27 cellular contexts compared by ENCODE assay signal in the genomic region with DNA sequence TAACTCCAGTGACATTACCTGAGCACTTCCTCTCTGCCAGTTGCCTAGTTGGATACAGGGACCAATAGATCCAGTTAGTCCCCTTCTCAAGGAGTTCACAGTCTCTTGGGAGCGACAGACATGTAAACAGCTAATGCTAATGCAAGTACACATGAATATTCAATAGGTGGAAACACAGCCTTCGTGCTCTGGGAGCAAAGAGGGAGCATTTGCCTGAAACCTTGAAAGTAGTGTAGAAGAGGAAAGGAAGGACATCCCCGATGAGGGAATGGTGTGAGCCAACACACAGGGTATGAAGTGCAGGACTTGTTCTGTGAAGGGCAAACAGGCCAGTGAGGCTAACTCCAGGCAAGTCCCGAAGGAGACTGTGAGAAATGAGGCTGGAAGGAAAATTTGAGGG. TPM values are rescaled to one million over a fixed set of nuclear protein-coding genes. Genes with fewer than 3 reads are reported as not detected.
DNase-seq lines count a peak whose midpoint lies in the region; ATAC-seq, FAIRE-seq and TF ChIP-seq lines count a peak whose summit lies in the region.
"Had no signal": no experiment of that assay in that cellular context is flagged by ENCODE, and none has a peak within 500 bp of the region (broad histone marks: within the 10 kb centered on the region; RNA-seq: fewer than 3 reads in every experiment).

No MANE protein-coding gene starts in this region.

- H2AK5ac ChIP-seq in mesenchymal stem cell (ENCODE audit: low read length, severe bottlenecking), result no peak overlapping the region

- dilution Hi-C loops in mammary epithelial cell (cut with HindIII; ENCODE audit: low sequenced_read_pairs), result no loop called here

- H3K36me3 Mint-ChIP-seq in MCF 10A (ENCODE audit: insufficient read depth, unreplicated experiment), result no peaks in the 10 kb centered on the region
- H3K36me3 Mint-ChIP-seq in astrocyte (ENCODE audit: low read depth, unreplicated experiment), result no peaks in the 10 kb centered on the region
- H3K36me3 Mint-ChIP-seq in stimulated activated naive B cell treated with anti-CD40 and anti-IgM and Interleukin-4, amounts not matched to agents 10 μg/mL and 1 μg/mL and 100 μg/mL, for 72 hours, result peaks cover 1 to 4% of the 10 kb centered on the region in 2 donors

- H3K27me3 ChIP-seq in mammary epithelial cell (ENCODE audit: insufficient read depth, low read length) (no peaks in the 10 kb centered on the region), astrocyte (ENCODE audit: insufficient read depth, low read length) (peaks cover 5% of the 10 kb centered on the region), mesenchymal stem cell (ENCODE audit: control insufficient read depth in 1 of 2, insufficient read depth in 1 of 2, low read length in 2 of 2) (peaks cover 0 to 19% of the 10 kb centered on the region in 2 experiments)
- H3K27me3 ChIP-seq: BLaER1 treated with 17β-estradiol and CSF1 and Interleukin-3, amounts not matched to agents 10 nM and 100 nM; ovary; testis had no signal

- H3K9ac ChIP-seq in mammary epithelial cell (ENCODE audit: insufficient read depth, low read length), result no peak overlapping the region
- H3K9ac ChIP-seq in astrocyte (ENCODE audit: low read length), result no peak overlapping the region
- peak overlapping the region; percentile 10 for H3K9ac ChIP-seq in mesenchymal stem cell (ENCODE audit: low read length)
- H3K9ac ChIP-seq: KMS-11 had no signal

- H3K4me3 ChIP-seq in mammary epithelial cell (replicated peaks in 1 of 3; ENCODE audit: insufficient read depth in 1 of 3, low read depth in 2 of 3, low read length in 3 of 3), result no peak overlapping the region
- H3K4me3 ChIP-seq in astrocyte (ENCODE audit: insufficient read depth, low read depth, low read length), result no peak overlapping the region
- H3K4me3 ChIP-seq in mesenchymal stem cell (ENCODE audit: insufficient read depth in 1 of 2, low read depth in 1 of 2, low read length in 2 of 2), result peak overlapping the region in 1 of 2 experiments; percentile 20
- H3K4me3 ChIP-seq: BLaER1 treated with 17β-estradiol and CSF1 and Interleukin-3, amounts not matched to agents 10 nM and 100 nM; ovary; testis had no signal

- peak overlapping the region; percentile 45 for H4K91ac ChIP-seq in mesenchymal stem cell (ENCODE audit: low read length)

- H3K4me1 ChIP-seq in mammary epithelial cell (ENCODE audit: insufficient read depth, low read length), result peaks cover 7% of the 10 kb centered on the region
- peaks cover 4% of the 10 kb centered on the region for H3K4me1 ChIP-seq in astrocyte (ENCODE audit: insufficient read depth, low read length)
- H3K4me1 ChIP-seq in mesenchymal stem cell (ENCODE audit: control insufficient read depth, insufficient read depth, low read depth, low read length), result no peaks in the 10 kb centered on the region

- peaks cover 10% of the 10 kb centered on the region for H3K79me2 ChIP-seq in mammary epithelial cell (ENCODE audit: insufficient read depth, low read length)
- H3K79me2 ChIP-seq in astrocyte (ENCODE audit: insufficient read depth, low read length), result peaks cover 11% of the 10 kb centered on the region

- TF ChIP-seq CTCF in mammary epithelial cell (conservative IDR thresholded peaks at IDR 0.05 in 1 of 2, IDR thresholded peaks at IDR 0.05 in 1 of 2; ENCODE audit: extremely low read depth in 1 of 2, insufficient read depth in 1 of 2, low read depth in 1 of 2, low read length in 2 of 2) (no peak), MCF 10A (IDR thresholded peaks at IDR 0.05; ENCODE audit: unreplicated experiment) (no peak), astrocyte (IDR thresholded peaks at IDR 0.05; ENCODE audit: insufficient read depth, low read depth, low read length) (no peak)

- no peaks in the 10 kb centered on the region for H3K27me3 Mint-ChIP-seq in MCF 10A (ENCODE audit: insufficient read depth, unreplicated experiment)
- H3K27me3 Mint-ChIP-seq in astrocyte (ENCODE audit: low read depth, unreplicated experiment), result peaks cover 9% of the 10 kb centered on the region
- peaks cover 0 to 4% of the 10 kb centered on the region in 2 donors for H3K27me3 Mint-ChIP-seq in stimulated activated naive B cell treated with anti-CD40 and anti-IgM and Interleukin-4, amounts not matched to agents 10 μg/mL and 1 μg/mL and 100 μg/mL, for 72 hours

- H3K4me1 Mint-ChIP-seq in MCF 10A (ENCODE audit: insufficient read depth, unreplicated experiment) (no peaks in the 10 kb centered on the region), astrocyte (ENCODE audit: low read depth, unreplicated experiment) (peaks cover 1% of the 10 kb centered on the region)
- peaks cover 6 to 7% of the 10 kb centered on the region in 2 donors for H3K4me1 Mint-ChIP-seq in stimulated activated naive B cell treated with anti-CD40 and anti-IgM and Interleukin-4, amounts not matched to agents 10 μg/mL and 1 μg/mL and 100 μg/mL, for 72 hours

- no peaks in the 10 kb centered on the region for H3K79me1 ChIP-seq in mesenchymal stem cell (replicated peaks; ENCODE audit: low read length, poor library complexity, severe bottlenecking)

- H4K8ac ChIP-seq in mesenchymal stem cell (ENCODE audit: low read length), result peak overlapping the region; percentile 45

- H4K20me1 ChIP-seq in mammary epithelial cell (ENCODE audit: insufficient read depth, low read length) (no peaks in the 10 kb centered on the region), astrocyte (ENCODE audit: insufficient read depth, low read length) (no peaks in the 10 kb centered on the region)
- H4K20me1 ChIP-seq: BLaER1 treated with 17β-estradiol and CSF1 and Interleukin-3, amounts not matched to agents 10 nM and 100 nM had no signal

- WGBS in mammary epithelial cell (ENCODE audit: low coverage, missing lambda C conversion rate), result 15% methylated on average over 4 of the region's 4 CpGs
- WGBS in mesenchymal stem cell, result 21% methylated on average over 4 of the region's 4 CpGs

- H3K27ac Mint-ChIP-seq in MCF 10A (ENCODE audit: low read depth, unreplicated experiment) (no peak overlapping the region), astrocyte (ENCODE audit: unreplicated experiment) (no peak overlapping the region)
- peak overlapping the region; percentile 14 for H3K27ac Mint-ChIP-seq in stimulated activated naive B cell treated with anti-CD40 and anti-IgM and Interleukin-4, amounts not matched to agents 10 μg/mL and 1 μg/mL and 100 μg/mL, for 72 hours
- H3K27ac Mint-ChIP-seq: activated CD8-positive, alpha-beta T cell treated with anti-CD3 and anti-CD28 coated beads, Interleukin-2, amount 10 ng/mL, durations not matched to agents 7 days and 5 days; activated naive CD4-positive, alpha-beta T cell treated with anti-CD3 and anti-CD28 coated beads, Interleukin-2, amount 10 ng/mL, durations not matched to agents 7 days and 5 days; stimulated activated effector memory CD8-positive, alpha-beta T cell treated with anti-CD3 and anti-CD28 coated beads, Interleukin-12 subunit alpha, Interleukin-12 subunit beta, amount 100 ng/mL, for 72 hours had no signal

- peak; percentile 34 for FAIRE-seq in astrocyte (lab: Jason Lieb, UNC)

- H3K23ac ChIP-seq in mesenchymal stem cell (ENCODE audit: low read length in 2 of 2), result no peak overlapping the region

- peak overlapping the region in 1 of 2 experiments; percentile 80 for H3K4ac ChIP-seq in mesenchymal stem cell (ENCODE audit: low read depth in 1 of 2, low read length in 2 of 2)

- H2BK15ac ChIP-seq in mesenchymal stem cell (ENCODE audit: low read depth, poor library complexity, severe bottlenecking), result peak overlapping the region; percentile 54

- in situ Hi-C loops in mammary epithelial cell (cut with MboI; ENCODE audit: low sequenced_read_pairs in 2 of 2), result no loop called here

- intact Hi-C loops in mammary epithelial cell (cut with micrococcal nuclease) (no loop called here), MCF 10A (cut with micrococcal nuclease) (no loop called here)

- no peak overlapping the region for H3K14ac ChIP-seq in mesenchymal stem cell (ENCODE audit: low read length in 2 of 2)

- DNase-seq in mammary epithelial cell (no peak), MCF 10A (ENCODE audit: unreplicated experiment) (no peak), astrocyte (ENCODE audit: low read depth) (no peak), mesenchymal stem cell (no peak), NCI-H526 treated with DMSO at 0.1 percent for 48 hours (lab: John Stamatoyannopoulos, UW) (no peak), middle frontal gyrus (ENCODE audit: extremely low spot score, low spot score) (no peak), NCI-H2196 treated with DMSO at 0.1 percent for 48 hours (lab: John Stamatoyannopoulos, UW; ENCODE audit: unreplicated experiment) (no peak)
- no peak for DNase-seq in stimulated activated naive B cell treated with anti-CD40 and anti-IgM and Interleukin-4, amounts not matched to agents 10 μg/mL and 1 μg/mL and 100 μg/mL, for 72 hours
- DNase-seq: ACHN; activated CD8-positive, alpha-beta T cell treated with anti-CD3 and anti-CD28 coated beads, Interleukin-2, amount 10 ng/mL, durations not matched to agents 7 days and 5 days; activated naive CD4-positive, alpha-beta T cell treated with anti-CD3 and anti-CD28 coated beads, Interleukin-2, amount 10 ng/mL, durations not matched to agents 7 days and 5 days; activated T-cell treated with anti-CD3 and anti-CD28 coated beads, Interleukin-2, amount 50 U/mL, for 1 hour; MV-4-11; NCI-H187; NCI-H345; NK-92 treated with Interleukin-12 subunit alpha and Interleukin-12 subunit beta, amount 100 ng/mL, for 24 hours; ovary; T-helper 9 cell; testis had no signal

- BruUV-seq in mammary epithelial cell (replicated peaks; lab: Mats Ljungman, UMichigan) (no TSS peak), MCF 10A (replicated peaks; lab: Mats Ljungman, UMichigan) (no TSS peak)

- POLR2A ChIA-PET in MCF 10A (lab: Yijun Ruan, JAX), result interaction anchor here (0.9 kb wide), 1 partner anchor 19 kb away, joined by 3 read pairs; no protein-coding TSS in a partner anchor

- no peak for ATAC-seq in stimulated activated naive B cell treated with anti-CD40 and anti-IgM and Interleukin-4, amounts not matched to agents 10 μg/mL and 1 μg/mL and 100 μg/mL, for 72 hours (replicated peaks)
- ATAC-seq: activated CD8-positive, alpha-beta T cell treated with anti-CD3 and anti-CD28 coated beads, Interleukin-2, amount 10 ng/mL, durations not matched to agents 7 days and 5 days; left lobe of liver; sciatic nerve; stimulated activated effector memory CD8-positive, alpha-beta T cell treated with anti-CD3 and anti-CD28 coated beads, Interleukin-12 subunit alpha, Interleukin-12 subunit beta, amount 100 ng/mL, for 72 hours had no signal

- H3K18ac ChIP-seq in mesenchymal stem cell (ENCODE audit: low read depth in 1 of 2, low read length in 2 of 2), result no peak overlapping the region

- H3K9me3 Mint-ChIP-seq in MCF 10A (ENCODE audit: unreplicated experiment) (no peaks in the 10 kb centered on the region), astrocyte (ENCODE audit: unreplicated experiment) (no peaks in the 10 kb centered on the region)
- H3K9me3 Mint-ChIP-seq in stimulated activated naive B cell treated with anti-CD40 and anti-IgM and Interleukin-4, amounts not matched to agents 10 μg/mL and 1 μg/mL and 100 μg/mL, for 72 hours, result no peaks in the 10 kb centered on the region
- H3K9me3 Mint-ChIP-seq: activated naive CD4-positive, alpha-beta T cell treated with anti-CD3 and anti-CD28 coated beads, Interleukin-2, amount 10 ng/mL, durations not matched to agents 7 days and 5 days; stimulated activated effector memory CD8-positive, alpha-beta T cell treated with anti-CD3 and anti-CD28 coated beads, Interleukin-12 subunit alpha, Interleukin-12 subunit beta, amount 100 ng/mL, for 72 hours had no signal

- H3K27ac ChIP-seq in mammary epithelial cell (ENCODE audit: insufficient read depth, low read depth, low read length), result no peak overlapping the region
- H3K27ac ChIP-seq in astrocyte (ENCODE audit: low read depth, low read length), result no peak overlapping the region
- no peak overlapping the region for H3K27ac ChIP-seq in mesenchymal stem cell (ENCODE audit: low read length, poor library complexity, severe bottlenecking)
- H3K27ac ChIP-seq: BLaER1 treated with 17β-estradiol and CSF1 and Interleukin-3, amounts not matched to agents 10 nM and 100 nM; HL-60; KMS-11; ovary; RWPE1; testis had no signal

- no peaks in the 10 kb centered on the region for H3K9me3 ChIP-seq in mammary epithelial cell (replicated peaks; ENCODE audit: insufficient read depth, low read length)
- no peaks in the 10 kb centered on the region for H3K9me3 ChIP-seq in astrocyte (ENCODE audit: insufficient read depth, low read depth, low read length)
- no peaks in the 10 kb centered on the region for H3K9me3 ChIP-seq in mesenchymal stem cell (ENCODE audit: control insufficient read depth, low read length)
- H3K9me3 ChIP-seq: BLaER1 treated with 17β-estradiol and CSF1 and Interleukin-3, amounts not matched to agents 10 nM and 100 nM; ovary; testis had no signal

- peak overlapping the region; percentile 1 to 81 for H2BK12ac ChIP-seq in mesenchymal stem cell (ENCODE audit: low read length in 2 of 2)

- no peaks in the 10 kb centered on the region for H3K36me3 ChIP-seq in mammary epithelial cell (ENCODE audit: insufficient read depth, low read length)
- H3K36me3 ChIP-seq in astrocyte (ENCODE audit: insufficient read depth, low read length), result no peaks in the 10 kb centered on the region
- H3K36me3 ChIP-seq in mesenchymal stem cell (ENCODE audit: control insufficient read depth in 1 of 2, insufficient read depth in 2 of 2, low read depth in 1 of 2, low read length in 2 of 2), result no peaks in the 10 kb centered on the region
- H3K36me3 ChIP-seq: BLaER1 treated with 17β-estradiol and CSF1 and Interleukin-3, amounts not matched to agents 10 nM and 100 nM; ovary had no signal

- CTCF ChIA-PET in mammary epithelial cell (lab: Charles Lee; ENCODE audit: low non-redundant PET), result no interaction called here
- CTCF ChIA-PET in MCF 10A (lab: Yijun Ruan, JAX), result interaction anchor here (0.6 to 6.3 kb wide), 6 partner anchors 15 to 287 kb away, joined by 3 to 32 read pairs (median 4); partner anchors contain the start of gene MAP3K6

- no peak overlapping the region for H2BK120ac ChIP-seq in mesenchymal stem cell (ENCODE audit: low read depth, low read length)

- no peak overlapping the region for H3K4me3 Mint-ChIP-seq in MCF 10A (ENCODE audit: unreplicated experiment)
- H3K4me3 Mint-ChIP-seq in astrocyte (ENCODE audit: unreplicated experiment), result no peak overlapping the region
- no peak overlapping the region for H3K4me3 Mint-ChIP-seq in stimulated activated naive B cell treated with anti-CD40 and anti-IgM and Interleukin-4, amounts not matched to agents 10 μg/mL and 1 μg/mL and 100 μg/mL, for 72 hours
- H3K4me3 Mint-ChIP-seq: activated CD8-positive, alpha-beta T cell treated with anti-CD3 and anti-CD28 coated beads, Interleukin-2, amount 10 ng/mL, durations not matched to agents 7 days and 5 days; activated naive CD4-positive, alpha-beta T cell treated with anti-CD3 and anti-CD28 coated beads, Interleukin-2, amount 10 ng/mL, durations not matched to agents 7 days and 5 days; stimulated activated effector memory CD8-positive, alpha-beta T cell treated with anti-CD3 and anti-CD28 coated beads, Interleukin-12 subunit alpha, Interleukin-12 subunit beta, amount 100 ng/mL, for 72 hours had no signal

- no peak overlapping the region for H2BK5ac ChIP-seq in mesenchymal stem cell (ENCODE audit: low read depth, low read length, poor library complexity, severe bottlenecking)

- H3K4me2 ChIP-seq in mammary epithelial cell (ENCODE audit: insufficient read depth, low read depth, low read length) (no peak overlapping the region), astrocyte (ENCODE audit: low read length) (no peak overlapping the region), mesenchymal stem cell (ENCODE audit: low read length, poor library complexity, severe bottlenecking) (no peak overlapping the region)
- H3K4me2 ChIP-seq: BLaER1 treated with 17β-estradiol and CSF1 and Interleukin-3, amounts not matched to agents 10 nM and 100 nM; KMS-11 had no signal

- peak overlapping the region; percentile 29 for H2AFZ ChIP-seq in mammary epithelial cell (ENCODE audit: low read depth, low read length)
- peak overlapping the region; percentile 49 for H2AFZ ChIP-seq in astrocyte (ENCODE audit: low read depth, low read length)
- peak overlapping the region; percentile 3 for H2AFZ ChIP-seq in mesenchymal stem cell (ENCODE audit: low read depth, low read length)

RNA-seq across cellular contexts. Expression of gene TMEM222, which starts 3.8 kb away (rescaled TPM):
- total RNA-seq in mammary epithelial cell, result 10 to 100 TPM; 23.0 to 39.9 TPM
- 50.2 TPM for polyA plus RNA-seq in mammary epithelial cell
- polyA minus RNA-seq in mammary epithelial cell, result 32.0 TPM
- 36.9 and 38.3 TPM in 2 replicates for total RNA-seq in MCF 10A (2022)
- total RNA-seq in astrocyte, result 43.8 and 46.0 TPM in 2 replicates
- 37.1 TPM for polyA plus RNA-seq in mesenchymal stem cell (2013, experiment 1 of 2)
- polyA plus RNA-seq in mesenchymal stem cell (2013, experiment 2 of 2), result 36.1 TPM

RNA-seq across cellular contexts. Expression of gene SYTL1, which starts 23.7 kb away (rescaled TPM):
- 10 to 100 TPM; 63.3 to 91.8 TPM for total RNA-seq in mammary epithelial cell
- polyA plus RNA-seq in mammary epithelial cell, result 33.0 TPM
- polyA minus RNA-seq in mammary epithelial cell, result 14.8 TPM
- 64.8 and 81.8 TPM in 2 replicates for total RNA-seq in MCF 10A (2022)
- 10.7 and 12.2 TPM in 2 replicates for total RNA-seq in astrocyte
- 0.39 TPM for polyA plus RNA-seq in mesenchymal stem cell (2013, experiment 1 of 2)
- polyA plus RNA-seq in mesenchymal stem cell (2013, experiment 2 of 2), result 0.59 TPM

RNA-seq across cellular contexts. Expression of gene MAP3K6, which starts 48.6 kb away (rescaled TPM):
- total RNA-seq in mammary epithelial cell (10 to 100 TPM; 38.8 to 46.1 TPM), MCF 10A (2022) (13.2 and 13.5 TPM in 2 replicates), astrocyte (12.8 and 16.8 TPM in 2 replicates)
- 22.5 TPM for polyA plus RNA-seq in mammary epithelial cell
- 20.7 TPM for polyA minus RNA-seq in mammary epithelial cell
- polyA plus RNA-seq in mesenchymal stem cell (2013, experiment 1 of 2), result 27.2 TPM
- 28.1 TPM for polyA plus RNA-seq in mesenchymal stem cell (2013, experiment 2 of 2)

RNA-seq across cellular contexts. Expression of gene FCN3, which starts 56.5 kb away (rescaled TPM):
- total RNA-seq in mammary epithelial cell, result not detected
- not detected for polyA plus RNA-seq in mammary epithelial cell
- not detected for polyA minus RNA-seq in mammary epithelial cell
- total RNA-seq in MCF 10A (2022), result not detected in 2 replicates
- not detected in 2 replicates for total RNA-seq in astrocyte
- not detected for polyA plus RNA-seq in mesenchymal stem cell (2013, experiment 1 of 2)
- not detected for polyA plus RNA-seq in mesenchymal stem cell (2013, experiment 2 of 2)
- total RNA-seq: activated CD8-positive, alpha-beta T cell treated with anti-CD3 and anti-CD28 coated beads, Interleukin-2, amount 10 ng/mL, durations not matched to agents 7 days and 5 days; G401 had no signal
